Comparison of ENCODE assay signal across 17 cellular contexts in the genomic region with DNA sequence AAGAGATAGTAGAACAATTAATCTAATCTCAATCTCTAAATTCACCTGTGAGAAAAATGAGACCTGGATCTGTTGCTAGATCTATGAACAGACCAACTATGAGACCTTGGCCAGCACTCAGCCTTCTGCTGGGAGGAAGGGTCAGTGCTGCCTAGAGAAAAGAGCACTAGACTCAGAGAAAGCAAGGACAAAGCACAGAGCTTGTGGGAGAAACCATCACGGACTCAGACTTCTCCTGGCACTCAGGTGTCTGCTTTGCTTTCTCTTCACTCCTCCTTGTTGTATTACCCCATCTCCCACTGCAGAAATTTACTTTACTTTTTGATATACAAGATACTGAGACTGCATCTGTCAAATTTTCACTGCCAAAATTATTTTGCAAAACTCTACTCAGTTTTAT.
A peak's percentile ranks its signal among the peaks of the same experiment; 100 is the strongest.
DNase-seq lines count a peak whose midpoint lies in the region; ATAC-seq and TF ChIP-seq lines count a peak whose summit lies in the region.
"Had no signal": no experiment of that assay in that cellular context is flagged by ENCODE, and none has a peak within 500 bp of the region (broad histone marks: within the 10 kb centered on the region; RNA-seq: fewer than 3 reads in every experiment).

No MANE protein-coding gene starts in this region.

- TF ChIP-seq CTCF in PC-9 (conservative IDR thresholded peaks at IDR 0.05) (no peak), hepatocyte (IDR thresholded peaks at IDR 0.05; ENCODE audit: poor library complexity) (no peak), progenitor cell of endocrine pancreas (IDR thresholded peaks at IDR 0.05; ENCODE audit: unreplicated experiment) (no peak)

- H3K27ac ChIP-seq in PC-9 (peak overlapping the region; percentile 89), hepatocyte (peak overlapping the region; percentile 65)

- no peaks in the 10 kb centered on the region for H3K79me2 ChIP-seq in PC-9 (ENCODE audit: low read depth)
- no peaks in the 10 kb centered on the region for H3K79me2 ChIP-seq in hepatocyte

- no peaks in the 10 kb centered on the region for H3K9me3 ChIP-seq in ES-I3 (ENCODE audit: control insufficient read depth, insufficient read depth, low read length)
- H3K9me3 ChIP-seq in PC-9 (ENCODE audit: insufficient read depth, low read depth) = no peaks in the 10 kb centered on the region
- H3K9me3 ChIP-seq in hepatocyte (ENCODE audit: low read depth) = no peaks in the 10 kb centered on the region

- H3F3A ChIP-seq in PC-9 (ENCODE audit: insufficient read depth, low read depth) = 0 out of 2 replicates have a peak, but pooled peaks cover 5% of the 10 kb centered on the region

- peaks cover 5% of the 10 kb centered on the region for H3K4me1 Mint-ChIP-seq in progenitor cell of endocrine pancreas (ENCODE audit: low read depth)
- no peaks in the 10 kb centered on the region for H3K4me1 Mint-ChIP-seq in activated naive CD4-positive, alpha-beta T cell treated with anti-CD3 and anti-CD28 coated beads, Interleukin-2, amount 10 ng/mL, durations not matched to agents 7 days and 5 days
- no peaks in the 10 kb centered on the region for H3K4me1 Mint-ChIP-seq in stimulated activated memory B cell treated with anti-CD40 and anti-IgM and Interleukin-4, amounts not matched to agents 10 μg/mL and 1 μg/mL and 100 μg/mL, for 72 hours
- H3K4me1 Mint-ChIP-seq: B cell had no signal

- peak overlapping the region; percentile 99 for H2AFZ ChIP-seq in PC-9
- no peak overlapping the region for H2AFZ ChIP-seq in hepatocyte

- 72% methylated on average over 1 of the region's 1 CpG for WGBS in hepatocyte (ENCODE audit: low lambda C conversion rate, missing lambda C conversion rate)

- DNase-seq in PC-9 (peak in 1 of 2 experiments; percentile 9), hepatocyte (ENCODE audit: low spot score) (no peak), progenitor cell of endocrine pancreas (ENCODE audit: low spot score, unreplicated experiment) (no peak), ACHN (no peak)
- DNase-seq in activated naive CD4-positive, alpha-beta T cell treated with anti-CD3 and anti-CD28 coated beads, Interleukin-2, amount 10 ng/mL, durations not matched to agents 7 days and 5 days = no peak
- DNase-seq: CD4-positive, alpha-beta T cell; KG1; NCI-H1092; NCI-H187 treated with DMSO at 0.1 percent for 48 hours; NCI-H446; Right ventricle myocardium superior had no signal

- H3K4me3 ChIP-seq in PC-9 = peak overlapping the region; percentile 68
- H3K4me3 ChIP-seq in hepatocyte = no peak overlapping the region

- TSS peak; percentile 80 for BruUV-seq in PC-9 (replicated peaks; lab: Mats Ljungman, UMichigan)

- H3K27me3 Mint-ChIP-seq in progenitor cell of endocrine pancreas = no peaks in the 10 kb centered on the region
- no peaks in the 10 kb centered on the region for H3K27me3 Mint-ChIP-seq in activated naive CD4-positive, alpha-beta T cell treated with anti-CD3 and anti-CD28 coated beads, Interleukin-2, amount 10 ng/mL, durations not matched to agents 7 days and 5 days
- no peaks in the 10 kb centered on the region for H3K27me3 Mint-ChIP-seq in stimulated activated memory B cell treated with anti-CD40 and anti-IgM and Interleukin-4, amounts not matched to agents 10 μg/mL and 1 μg/mL and 100 μg/mL, for 72 hours
- H3K27me3 Mint-ChIP-seq: B cell; CD4-positive, alpha-beta T cell had no signal

- no peaks in the 10 kb centered on the region for H3K36me3 Mint-ChIP-seq in progenitor cell of endocrine pancreas (ENCODE audit: insufficient read depth)
- H3K36me3 Mint-ChIP-seq in activated naive CD4-positive, alpha-beta T cell treated with anti-CD3 and anti-CD28 coated beads, Interleukin-2, amount 10 ng/mL, durations not matched to agents 7 days and 5 days = no peaks in the 10 kb centered on the region
- H3K36me3 Mint-ChIP-seq in stimulated activated memory B cell treated with anti-CD40 and anti-IgM and Interleukin-4, amounts not matched to agents 10 μg/mL and 1 μg/mL and 100 μg/mL, for 72 hours = no peaks in the 10 kb centered on the region

- peak overlapping the region; percentile 100 for H3K27ac Mint-ChIP-seq in progenitor cell of endocrine pancreas
- H3K27ac Mint-ChIP-seq in activated naive CD4-positive, alpha-beta T cell treated with anti-CD3 and anti-CD28 coated beads, Interleukin-2, amount 10 ng/mL, durations not matched to agents 7 days and 5 days = no peak overlapping the region
- no peak overlapping the region for H3K27ac Mint-ChIP-seq in stimulated activated memory B cell treated with anti-CD40 and anti-IgM and Interleukin-4, amounts not matched to agents 10 μg/mL and 1 μg/mL and 100 μg/mL, for 72 hours
- H3K27ac Mint-ChIP-seq: B cell; CD4-positive, alpha-beta T cell had no signal

- H3K4me3 Mint-ChIP-seq in progenitor cell of endocrine pancreas (ENCODE audit: low read depth) = peak overlapping the region; percentile 96
- H3K4me3 Mint-ChIP-seq in activated naive CD4-positive, alpha-beta T cell treated with anti-CD3 and anti-CD28 coated beads, Interleukin-2, amount 10 ng/mL, durations not matched to agents 7 days and 5 days = no peak overlapping the region
- no peak overlapping the region for H3K4me3 Mint-ChIP-seq in stimulated activated memory B cell treated with anti-CD40 and anti-IgM and Interleukin-4, amounts not matched to agents 10 μg/mL and 1 μg/mL and 100 μg/mL, for 72 hours
- H3K4me3 Mint-ChIP-seq: B cell; CD4-positive, alpha-beta T cell had no signal

- no peaks in the 10 kb centered on the region for H3K27me3 ChIP-seq in PC-9 (ENCODE audit: insufficient read depth, low read depth)
- H3K27me3 ChIP-seq in hepatocyte = no peaks in the 10 kb centered on the region

- H3K9me2 ChIP-seq in PC-9 (ENCODE audit: insufficient read depth) = no peaks in the 10 kb centered on the region
- no peaks in the 10 kb centered on the region for H3K9me2 ChIP-seq in hepatocyte (replicated peaks; ENCODE audit: insufficient read depth)

- H3K36me3 ChIP-seq in ES-I3 (ENCODE audit: insufficient read depth, low read length) (no peaks in the 10 kb centered on the region), PC-9 (ENCODE audit: low read depth) (no peaks in the 10 kb centered on the region), hepatocyte (replicated peaks; ENCODE audit: insufficient read depth, low read depth) (no peaks in the 10 kb centered on the region)

- peak overlapping the region; percentile 54 for H3K9ac ChIP-seq in ES-I3 (ENCODE audit: low read depth, low read length)

- in situ Hi-C loops in ACHN (cut with HindIII; ENCODE audit: low pct_ligation_motif_present, low pct_unique_long_range_greater_than_20kb, low sequenced_read_pairs) = no loop called here

- H4K20me1 ChIP-seq in PC-9 (ENCODE audit: insufficient read depth) (no peaks in the 10 kb centered on the region), hepatocyte (ENCODE audit: insufficient read depth, poor library complexity, severe bottlenecking) (no peaks in the 10 kb centered on the region)

- POLR2A ChIA-PET in PC-9 (lab: Charles Lee; ENCODE audit: unreplicated experiment) = no interaction called here

- intact Hi-C loops in PC-9 (cut with micrococcal nuclease; ENCODE audit: unreplicated experiment) = no loop called here

- no peak for ATAC-seq in stimulated activated memory B cell treated with anti-CD40 and anti-IgM and Interleukin-4, amounts not matched to agents 10 μg/mL and 1 μg/mL and 100 μg/mL, for 72 hours
- ATAC-seq in HG03025 (IDR thresholded peaks at IDR 0.05; ENCODE audit: low FRiP score, unreplicated experiment) = no peak
- ATAC-seq: HCT116, Panc1 had no signal

- no peaks in the 10 kb centered on the region for H3K4me1 ChIP-seq in ES-I3 (ENCODE audit: insufficient read depth, low read length)
- peaks cover 23% of the 10 kb centered on the region for H3K4me1 ChIP-seq in PC-9 (replicated peaks; ENCODE audit: insufficient read depth)
- no peaks in the 10 kb centered on the region for H3K4me1 ChIP-seq in hepatocyte (ENCODE audit: insufficient read depth)

- CTCF ChIA-PET in PC-9 (lab: Charles Lee) = no interaction called here
- CTCF ChIA-PET in activated naive CD4-positive, alpha-beta T cell treated with anti-CD3 and anti-CD28 coated beads, Interleukin-2, amount 10 ng/mL, durations not matched to agents 7 days and 5 days (lab: Charles Lee) = no interaction called here

- H3K9me3 Mint-ChIP-seq in progenitor cell of endocrine pancreas (ENCODE audit: low read depth) = peaks cover 7% of the 10 kb centered on the region
- H3K9me3 Mint-ChIP-seq in activated naive CD4-positive, alpha-beta T cell treated with anti-CD3 and anti-CD28 coated beads, Interleukin-2, amount 10 ng/mL, durations not matched to agents 7 days and 5 days = peaks cover 8% of the 10 kb centered on the region
- H3K9me3 Mint-ChIP-seq in stimulated activated memory B cell treated with anti-CD40 and anti-IgM and Interleukin-4, amounts not matched to agents 10 μg/mL and 1 μg/mL and 100 μg/mL, for 72 hours = peaks cover 14% of the 10 kb centered on the region

- H3K4me2 ChIP-seq in PC-9 (peak overlapping the region; percentile 99), hepatocyte (peak overlapping the region; percentile 38)
